ENCODE assay signal across 20 cellular contexts in the genomic region with DNA sequence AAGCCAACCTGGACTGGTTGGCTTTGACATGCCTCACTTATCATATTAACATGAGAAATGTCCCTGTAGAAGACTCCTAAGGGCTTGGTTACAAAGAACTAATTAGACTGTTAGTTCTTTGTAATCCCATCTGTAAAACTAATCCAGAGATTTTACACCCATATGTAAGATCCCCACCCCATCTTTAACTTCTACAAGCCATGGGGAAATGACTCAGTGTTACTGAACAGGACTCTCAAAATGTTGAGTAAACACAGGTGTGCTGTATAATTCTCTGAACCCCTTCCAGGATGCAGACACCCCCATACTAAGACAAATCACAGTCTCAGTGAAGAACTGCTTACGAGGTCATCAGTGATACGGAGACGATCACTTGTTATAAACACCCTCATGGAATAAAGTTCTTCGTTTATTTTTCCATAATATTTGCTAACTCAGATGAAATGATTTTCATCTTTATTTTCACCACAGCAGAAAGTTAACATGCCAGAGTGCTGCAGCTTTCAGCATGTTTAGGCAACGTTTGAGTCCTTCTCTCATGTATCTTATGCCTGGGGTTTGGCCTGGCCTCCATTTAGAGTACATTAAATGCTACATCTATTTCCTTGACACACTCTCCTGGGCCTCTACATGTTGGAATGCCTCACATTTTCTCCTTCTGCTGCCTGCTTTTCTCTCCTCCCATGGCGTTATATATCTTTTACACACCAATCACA.
"Had no signal": no experiment of that assay in that cellular context is flagged by ENCODE, and none has a peak within 500 bp of the region (broad histone marks: within the 10 kb centered on the region; RNA-seq: fewer than 3 reads in every experiment).

No MANE protein-coding gene starts in this region.

- DNase-seq: activated CD4-positive, alpha-beta T cell treated with anti-CD3 and anti-CD28 coated beads, Interleukin-2, amount 50 U/mL, for 4 hours; activated gamma-delta T cell treated with Interleukin-2 at 50 U/mL for 16 hours; adrenal gland; effector memory CD8-positive, alpha-beta T cell; heart left ventricle; kidney glomerular epithelial cell; left ventricle myocardium superior; mucosa of descending colon; naive thymus-derived CD4-positive, alpha-beta T cell; posterior cingulate gyrus; retina; stimulated activated CD4-positive, alpha-beta T cell treated with anti-CD3 and anti-CD28 coated beads, Interleukin-1b, Interleukin-23, amount 100 ng/mL, for 48 hours; stimulated activated CD8-positive, alpha-beta memory T cell treated with anti-CD3 and anti-CD28 coated beads, Interleukin-4, amount 100 ng/mL, for 48 hours; stimulated activated naive CD4-positive, alpha-beta T cell treated with Interleukin-2 at 50 U/mL for 16 hours; T-helper 17 cell; thyroid gland had no signal

- H3K27me3 Mint-ChIP-seq: T-helper 17 cell had no signal

- ATAC-seq: effector memory CD8-positive, alpha-beta T cell; gastroesophageal sphincter; heart left ventricle; left ventricle myocardium superior; mucosa of descending colon; naive thymus-derived CD4-positive, alpha-beta T cell; T-helper 17 cell had no signal

- H3K4me3 Mint-ChIP-seq: effector memory CD8-positive, alpha-beta T cell; memory B cell; naive thymus-derived CD4-positive, alpha-beta T cell; T-helper 17 cell had no signal

- H3K36me3 ChIP-seq: adrenal gland, cardiac muscle cell, gastroesophageal sphincter, heart left ventricle, thyroid gland had no signal

- H3K9me3 ChIP-seq: adrenal gland, gastroesophageal sphincter, heart left ventricle, mucosa of descending colon, thyroid gland had no signal

- H3K27ac ChIP-seq: adrenal gland, cardiac muscle cell, gastroesophageal sphincter, heart left ventricle, thyroid gland had no signal

- H3K4me3 ChIP-seq: adrenal gland, cardiac muscle cell, gastroesophageal sphincter, heart left ventricle, mucosa of descending colon, thyroid gland had no signal

- H3K27me3 ChIP-seq: adrenal gland, cardiac muscle cell, gastroesophageal sphincter, heart left ventricle, thyroid gland had no signal

- H3K9me3 Mint-ChIP-seq: effector memory CD8-positive, alpha-beta T cell; memory B cell had no signal

- H3K27ac Mint-ChIP-seq: activated naive CD4-positive, alpha-beta T cell treated with anti-CD3 and anti-CD28 coated beads, Interleukin-2, amount 50 U/mL, for 72 hours; effector memory CD8-positive, alpha-beta T cell; memory B cell; naive thymus-derived CD4-positive, alpha-beta T cell; T-helper 17 cell had no signal

- H3K36me3 Mint-ChIP-seq: memory B cell had no signal
